14 cellular contexts compared by ENCODE assay signal in the genomic region with DNA sequence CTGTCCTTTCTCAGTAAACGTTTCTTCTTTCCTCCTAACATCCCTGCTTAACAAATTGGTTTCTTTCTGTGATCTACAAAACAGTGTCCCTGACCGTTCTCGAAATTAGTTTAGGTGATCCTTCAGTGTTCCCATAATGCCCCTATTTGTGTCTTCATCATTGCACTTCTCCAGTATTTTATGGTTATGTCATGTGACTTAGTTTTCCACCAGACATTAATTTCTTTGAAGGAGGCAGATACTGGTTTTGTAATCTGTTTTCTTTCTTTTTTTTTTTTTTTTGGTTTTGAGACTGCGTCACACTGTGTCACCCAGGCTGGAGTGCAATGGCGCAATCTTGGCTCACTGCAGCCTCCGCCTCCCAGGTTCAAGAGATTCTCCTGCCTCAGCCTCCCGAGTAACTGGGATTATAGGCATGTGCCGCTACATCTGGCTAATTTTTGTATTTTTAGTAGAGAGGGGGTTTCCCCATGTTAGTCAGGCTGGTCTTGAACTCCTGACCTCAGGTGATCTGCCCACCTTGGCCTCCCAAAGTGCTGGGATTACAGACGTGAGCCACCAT. TPM values are rescaled to one million over a fixed set of nuclear protein-coding genes. Genes with fewer than 3 reads are reported as not detected.
"Had no signal": no experiment of that assay in that cellular context is flagged by ENCODE, and none has a peak within 500 bp of the region (broad histone marks: within the 10 kb centered on the region; RNA-seq: fewer than 3 reads in every experiment).

No MANE protein-coding gene starts in this region.

RNA-seq across cellular contexts. Expression of gene FAM217A, which starts 49.2 kb away (rescaled TPM):
- total RNA-seq: activated T-cell treated with anti-CD3 and anti-CD28 coated beads, Interleukin-2, amount 50 U/mL, for 4 hours; adrenal gland; astrocyte; breast epithelium; endothelial cell of umbilical vein; esophagus muscularis mucosa; gastroesophageal sphincter; heart left ventricle; kidney; left lobe of liver; lung; mesothelial cell of epicardium; osteocyte; right atrium auricular region had no signal
- polyA plus RNA-seq: adrenal gland, endothelial cell of umbilical vein, heart left ventricle, lung had no signal
